Comparison of ENCODE assay signal across 17 cellular contexts in the genomic region with DNA sequence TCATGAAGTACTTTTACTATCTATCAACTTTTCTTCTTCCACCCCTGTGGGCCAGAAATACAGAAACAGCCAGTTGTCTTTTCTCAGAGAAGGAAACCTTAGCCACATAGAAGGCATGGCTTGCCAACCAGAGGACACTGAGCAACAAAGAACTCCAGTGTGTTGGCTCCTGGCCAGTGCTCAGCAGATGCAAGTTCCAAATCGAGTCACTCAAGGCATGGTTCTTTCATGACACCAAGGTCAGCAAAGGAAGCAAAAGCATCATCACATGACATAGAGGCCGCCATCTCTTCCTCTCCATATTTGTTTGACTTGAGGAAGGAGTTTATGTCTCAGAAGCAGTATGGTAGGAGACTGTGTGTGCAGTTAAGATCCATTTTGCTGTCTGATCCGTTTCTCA.
A peak's percentile ranks its signal among the peaks of the same experiment; 100 is the strongest.
DNase-seq lines count a peak whose midpoint lies in the region; ATAC-seq and TF ChIP-seq lines count a peak whose summit lies in the region.
"Had no signal": no experiment of that assay in that cellular context is flagged by ENCODE, and none has a peak within 500 bp of the region (broad histone marks: within the 10 kb centered on the region; RNA-seq: fewer than 3 reads in every experiment).

No MANE protein-coding gene starts in this region.

- no peak for TF ChIP-seq POLR2A in body of pancreas (IDR thresholded peaks at IDR 0.05)

- H3K9me3 ChIP-seq in AG04450 (ENCODE audit: control insufficient read depth, insufficient read depth, low read length) = peaks cover 2% of the 10 kb centered on the region; the same call in 1 of the 2 replicates
- no peaks in the 10 kb centered on the region for H3K9me3 ChIP-seq in body of pancreas
- H3K9me3 ChIP-seq: spleen had no signal

- in situ Hi-C loops in astrocyte of the spinal cord (cut with HindIII; ENCODE audit: low sequenced_read_pairs) = no loop called here

- 46 to 56% methylated on average over 3 of the region's 3 CpGs for WGBS in body of pancreas, 2 donors

- H3K27ac ChIP-seq in AG04450 (ENCODE audit: low read depth, low read length) (peak overlapping the region; percentile 82), body of pancreas (no peak overlapping the region)
- H3K27ac ChIP-seq: spleen had no signal

- CTCF ChIA-PET in AG04450 (lab: Charles Lee) (interaction anchor here (1.4 kb wide), 1 partner anchor 90 kb away, joined by 3 read pairs; no protein-coding TSS in a partner anchor), T-cell (lab: Charles Lee) (no interaction called here)

- peaks cover 16 to 22% of the 10 kb centered on the region in 2 donors for H3K27me3 Mint-ChIP-seq in T-cell

- H3K4me3 ChIP-seq in AG04450 (ENCODE audit: low read depth, low read length) (no peak overlapping the region), astrocyte of the spinal cord (ENCODE audit: low read depth, low read length) (no peak overlapping the region), body of pancreas (no peak overlapping the region)
- H3K4me3 ChIP-seq: spleen had no signal

- H3K27me3 ChIP-seq in AG04450 (ENCODE audit: control insufficient read depth, insufficient read depth, low read length) (no peaks in the 10 kb centered on the region), body of pancreas (no peaks in the 10 kb centered on the region)

- DNase-seq in AG04450 (ENCODE audit: low read depth, low spot score) = no peak
- peak; percentile 84 for DNase-seq in LHCN-M2 (ENCODE audit: low read depth)
- DNase-seq in astrocyte of the spinal cord (ENCODE audit: low read depth, low spot score) = peak; percentile 51
- DNase-seq in medulla oblongata (ENCODE audit: extremely low spot score) = peak; percentile 73
- DNase-seq in AG08395 (ENCODE audit: low spot score) = no peak
- no peak for DNase-seq in T-cell
- DNase-seq in body of pancreas = no peak
- DNase-seq: activated CD4-positive, alpha-beta T cell treated with anti-CD3 and anti-CD28 coated beads, Interleukin-2, amount 50 U/mL, for 48 hours; activated naive CD8-positive, alpha-beta T cell treated with anti-CD3 and anti-CD28 coated beads, Interleukin-2, amount 50 U/mL, for 24 hours; GOT3; KBM-7; NCI-H1930; occipital lobe; SIG-M5; spleen had no signal

- ATAC-seq in T-cell (replicated peaks in 1 of 4) (no peak), body of pancreas (no peak), HG02763 (IDR thresholded peaks at IDR 0.05; ENCODE audit: unreplicated experiment) (no peak)
- ATAC-seq: activated naive CD8-positive, alpha-beta T cell treated with anti-CD3 and anti-CD28 coated beads, Interleukin-2, amount 50 U/mL, for 24 hours had no signal

- H3K4me1 Mint-ChIP-seq in T-cell = no peaks in the 10 kb centered on the region
- H3K4me1 Mint-ChIP-seq: activated naive CD8-positive, alpha-beta T cell treated with anti-CD3 and anti-CD28 coated beads, Interleukin-2, amount 50 U/mL, for 24 hours; memory B cell had no signal

- H3K4me3 Mint-ChIP-seq in T-cell = no peak overlapping the region
- H3K4me3 Mint-ChIP-seq: activated naive CD8-positive, alpha-beta T cell treated with anti-CD3 and anti-CD28 coated beads, Interleukin-2, amount 50 U/mL, for 24 hours; memory B cell had no signal

- no peaks in the 10 kb centered on the region for H3K36me3 ChIP-seq in body of pancreas (replicated peaks in 1 of 2; ENCODE audit: insufficient read depth in 1 of 2, low read depth in 2 of 2)
- H3K36me3 ChIP-seq: spleen had no signal

- H3K36me3 Mint-ChIP-seq in T-cell = no peaks in the 10 kb centered on the region
- H3K36me3 Mint-ChIP-seq: memory B cell had no signal

- no peak for TF ChIP-seq CTCF in AG04450 (IDR thresholded peaks at IDR 0.05; ENCODE audit: low read depth, low read length)
- TF ChIP-seq CTCF in astrocyte of the spinal cord (IDR thresholded peaks at IDR 0.05; ENCODE audit: low read depth, low read length) = no peak
- no peak for TF ChIP-seq CTCF in body of pancreas (IDR thresholded peaks at IDR 0.05)

- H3K27ac Mint-ChIP-seq in T-cell = no peak overlapping the region
- H3K27ac Mint-ChIP-seq: activated naive CD8-positive, alpha-beta T cell treated with anti-CD3 and anti-CD28 coated beads, Interleukin-2, amount 50 U/mL, for 24 hours; memory B cell had no signal

- no peaks in the 10 kb centered on the region for H3K9me3 Mint-ChIP-seq in T-cell
- H3K9me3 Mint-ChIP-seq: activated naive CD8-positive, alpha-beta T cell treated with anti-CD3 and anti-CD28 coated beads, Interleukin-2, amount 50 U/mL, for 24 hours; memory B cell had no signal

- no peaks in the 10 kb centered on the region for H3K4me1 ChIP-seq in body of pancreas
- H3K4me1 ChIP-seq: spleen had no signal

- POLR2A ChIA-PET in AG04450 (lab: Yijun Ruan, JAX) = interaction anchor here (1.0 to 2.4 kb wide), 4 partner anchors 9 to 58 kb away, joined by 3 to 20 read pairs (median 18); no protein-coding TSS in a partner anchor
- POLR2A ChIA-PET in T-cell (lab: Charles Lee) = no interaction called here

- intact Hi-C loops in body of pancreas (cut with DNase I) = no loop called here

Comparison
In these comparisons a context has a peak if more than half of its experiments do, and no peak if none do; other contexts are left out.
1. DNase-seq: peak in LHCN-M2 (single experiment), astrocyte of the spinal cord (single experiment) and medulla oblongata (single experiment); none in AG04450 (single experiment), AG08395 (single experiment), T-cell (0 of 34) and body of pancreas (0 of 4).